9 cellular contexts compared by ENCODE assay signal in genomic region chrX:71911731-71912050, GRCh38. TPM values are rescaled to one million over a fixed set of nuclear protein-coding genes. Genes with fewer than 3 reads are reported as not detected.
DNase-seq lines count a peak whose midpoint lies in the region; TF ChIP-seq lines count a peak whose summit lies in the region.
"Had no signal": no experiment of that assay in that cellular context is flagged by ENCODE, and none has a peak within 500 bp of the region (broad histone marks: within the 10 kb centered on the region; RNA-seq: fewer than 3 reads in every experiment).

No MANE protein-coding gene starts in this region.

- WGBS in HUES64, result 2% methylated on average over 26 of the region's 29 CpGs
- WGBS in ovary, 3 donors, result 29 to 39% (median 32%) methylated on average over 25 to 29 of the region's 29 CpGs

- H3K4me2 ChIP-seq in Karpas-422 (ENCODE audit: low read depth, low read length, poor library complexity, severe bottlenecking), result no peak overlapping the region

- DNase-seq in BE2C, result peak; percentile 4
- DNase-seq in fibroblast of mammary gland (ENCODE audit: low read depth), result no peak
- DNase-seq in ovary, result peak in 2 of 5 donors; percentile 24 to 38
- no peak for DNase-seq in foreskin melanocyte
- no peak for DNase-seq in Karpas-422
- no peak for DNase-seq in DMS153 treated with DMSO at 0.1 percent for 48 hours (lab: John Stamatoyannopoulos, UW; ENCODE audit: unreplicated experiment)
- no peak for DNase-seq in NCI-H146 (lab: John Stamatoyannopoulos, UW)

- H3K9ac ChIP-seq in HUES64 (ENCODE audit: low read depth, low read length), result peak overlapping the region; percentile 81
- no peak overlapping the region for H3K9ac ChIP-seq in Karpas-422 (ENCODE audit: low read length)

- H3K9me2 ChIP-seq in Karpas-422 (replicated peaks; ENCODE audit: insufficient read depth, low read length), result no peaks in the 10 kb centered on the region

- intact Hi-C loops in ovary (cut with DNase I), result no loop called here

- no peaks in the 10 kb centered on the region for H3K9me3 ChIP-seq in BE2C
- H3K9me3 ChIP-seq in HUES64 (ENCODE audit: insufficient read depth, low read depth, low read length), result no peaks in the 10 kb centered on the region
- H3K9me3 ChIP-seq in ovary, result no peaks in the 10 kb centered on the region
- no peaks in the 10 kb centered on the region for H3K9me3 ChIP-seq in Karpas-422 (ENCODE audit: low read length)
- H3K9me3 ChIP-seq: neutrophil had no signal

- H3K36me3 ChIP-seq in BE2C, result no peaks in the 10 kb centered on the region
- no peaks in the 10 kb centered on the region; the same call in 1 of the 2 replicates for H3K36me3 ChIP-seq in HUES64 (ENCODE audit: insufficient read depth, low read length)
- H3K36me3 ChIP-seq in ovary, result no peaks in the 10 kb centered on the region
- no peaks in the 10 kb centered on the region for H3K36me3 ChIP-seq in Karpas-422 (ENCODE audit: insufficient read depth, low read length)
- H3K36me3 ChIP-seq: neutrophil had no signal

- H3K4me3 ChIP-seq in BE2C (ENCODE audit: low read depth, low read length) (peak overlapping the region; percentile 41), HUES64 (ENCODE audit: low read length) (peak overlapping the region; percentile 79), fibroblast of mammary gland (ENCODE audit: control insufficient read depth, low read depth, low read length) (peak overlapping the region; percentile 42), ovary (peak overlapping the region; percentile 26), Karpas-422 (ENCODE audit: low read length) (no peak overlapping the region)

- no peak for TF ChIP-seq EP300 in ovary (IDR thresholded peaks at IDR 0.05)

- TF ChIP-seq CTCF in BE2C (IDR thresholded peaks at IDR 0.05; ENCODE audit: low read depth, low read length) (no peak), fibroblast of mammary gland (conservative IDR thresholded peaks at IDR 0.05; ENCODE audit: control insufficient read depth, insufficient read depth, low read depth, low read length) (no peak), ovary (IDR thresholded peaks at IDR 0.05) (no peak)

- H3K79me2 ChIP-seq in Karpas-422 (ENCODE audit: low read length), result no peaks in the 10 kb centered on the region

- H3K4me1 ChIP-seq in BE2C, result no peaks in the 10 kb centered on the region
- H3K4me1 ChIP-seq in HUES64 (ENCODE audit: insufficient read depth, low read length), result peaks cover 6% of the 10 kb centered on the region
- H3K4me1 ChIP-seq in ovary (ENCODE audit: insufficient read depth), result no peaks in the 10 kb centered on the region
- no peaks in the 10 kb centered on the region for H3K4me1 ChIP-seq in Karpas-422 (ENCODE audit: low read length)

- peaks cover 15% of the 10 kb centered on the region for H3K27me3 ChIP-seq in BE2C
- H3K27me3 ChIP-seq in HUES64 (ENCODE audit: insufficient read depth, low read length), result no peaks in the 10 kb centered on the region
- no peaks in the 10 kb centered on the region for H3K27me3 ChIP-seq in ovary
- H3K27me3 ChIP-seq in Karpas-422 (ENCODE audit: low read length), result no peaks in the 10 kb centered on the region

- H4K20me1 ChIP-seq in Karpas-422 (ENCODE audit: insufficient read depth, low read depth, low read length), result no peaks in the 10 kb centered on the region

- H2AFZ ChIP-seq in Karpas-422 (ENCODE audit: low read length), result no peak overlapping the region

- H3K27ac ChIP-seq in HUES64 (ENCODE audit: low read depth, low read length), result peak overlapping the region; percentile 71; the same call in 1 of the 2 replicates
- peak overlapping the region in 1 of 2 donors; percentile 21 for H3K27ac ChIP-seq in ovary
- no peak overlapping the region for H3K27ac ChIP-seq in Karpas-422 (ENCODE audit: low read length)
- H3K27ac ChIP-seq: neutrophil had no signal

- no peak for TF ChIP-seq POLR2A in ovary (IDR thresholded peaks at IDR 0.05)

RNA-seq across cellular contexts. Expression of gene NHSL2, which starts 1.0 kb away (rescaled TPM):
- polyA plus RNA-seq in BE2C (2012; ENCODE audit: insufficient read depth, insufficient read length, low read depth), result 23.8 TPM
- polyA plus RNA-seq in HUES64 (2013, experiment 1 of 2), result 4.6 TPM
- 6.0 TPM for polyA plus RNA-seq in HUES64 (2013, experiment 2 of 2)
- total RNA-seq in ovary, result 1 to 10 TPM; 1.2 to 9.2 (median 4.4) TPM
- 1 to 10 TPM; 1.4 to 6.9 TPM for polyA plus RNA-seq in ovary
- total RNA-seq in Karpas-422 (2014; rRNA removed; shearing (Covaris generic); ENCODE audit: low replicate concordance), result not detected in 2 replicates
